In the genomic region with DNA sequence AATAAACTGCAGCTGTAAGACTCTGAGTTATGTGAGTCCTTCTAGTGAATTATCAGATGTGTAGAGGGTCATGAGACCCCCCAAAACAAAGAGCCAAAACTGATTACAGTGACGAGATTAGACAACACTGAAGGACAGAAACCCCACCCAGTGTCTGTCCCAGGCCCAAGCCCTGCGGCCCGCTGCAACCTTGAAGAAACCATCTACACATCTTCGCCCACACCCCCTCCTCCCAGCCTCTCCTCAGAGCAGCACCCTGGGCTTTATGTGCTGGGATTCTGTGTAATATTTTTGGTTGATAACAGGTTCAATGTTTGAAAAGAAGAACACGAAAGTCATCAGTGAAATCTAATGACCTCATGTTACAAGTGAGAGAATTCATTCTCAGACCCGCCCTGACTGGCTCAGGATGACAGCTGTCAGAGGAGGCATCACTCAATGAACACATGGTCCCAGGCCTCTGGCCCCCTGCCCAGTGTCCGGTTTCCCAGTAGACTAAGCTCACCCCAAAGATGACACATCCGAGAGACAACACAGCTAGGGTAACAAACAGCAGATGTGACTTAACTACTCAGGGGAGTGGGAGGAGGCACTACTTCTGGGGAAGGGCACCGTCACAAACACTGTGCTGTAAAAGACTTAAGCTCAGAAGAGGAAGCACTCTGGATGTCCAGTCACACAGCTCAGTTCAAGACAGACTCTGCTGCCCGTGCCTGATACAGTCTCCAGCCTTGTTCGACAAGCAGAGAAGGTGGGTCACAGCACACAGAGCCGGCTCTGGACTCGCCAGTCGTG, we compare ENCODE assay signal across 12 cellular contexts. TPM values are rescaled to one million over a fixed set of nuclear protein-coding genes. Genes with fewer than 3 reads are reported as not detected.
A peak's percentile ranks its signal among the peaks of the same experiment; 100 is the strongest.
DNase-seq lines count a peak whose midpoint lies in the region; TF ChIP-seq lines count a peak whose summit lies in the region.
"Had no signal": no experiment of that assay in that cellular context is flagged by ENCODE, and none has a peak within 500 bp of the region (broad histone marks: within the 10 kb centered on the region; RNA-seq: fewer than 3 reads in every experiment).

No MANE protein-coding gene starts in this region.

- no peak overlapping the region for H3K4me3 ChIP-seq in SK-N-SH (ENCODE audit: low read depth in 2 of 2, low read length in 1 of 2)
- H3K4me3 ChIP-seq in skeletal muscle cell (ENCODE audit: low read depth, low read length), result no peak overlapping the region
- H3K4me3 ChIP-seq: sigmoid colon had no signal

- peaks cover 19% of the 10 kb centered on the region for H3F3A ChIP-seq in SK-N-SH (replicated peaks; ENCODE audit: insufficient read depth)

- H3K9me3 ChIP-seq in SK-N-SH, result no peaks in the 10 kb centered on the region
- H3K9me3 ChIP-seq: sigmoid colon had no signal

- peak overlapping the region; percentile 34 for H3K4me2 ChIP-seq in SK-N-SH

- TF ChIP-seq CTCF in SK-N-SH (IDR thresholded peaks at IDR 0.05), result no peak
- no peak for TF ChIP-seq CTCF in GM13976 (IDR thresholded peaks at IDR 0.05; ENCODE audit: borderline replicate concordance, control extremely low read depth, extremely low read depth, insufficient read depth, missing control alignments)

- no peak for TF ChIP-seq RAD21 in SK-N-SH (IDR thresholded peaks at IDR 0.05; ENCODE audit: low read length)

- 72% methylated on average over 14 of the region's 14 CpGs for whole genome bisulfite sequencing in SK-N-SH (ENCODE audit: low lambda C conversion rate)

- CTCF ChIA-PET in SK-N-SH (lab: Yijun Ruan, JAX), result no interaction called here

- no peak for TF ChIP-seq EP300 in SK-N-SH (IDR thresholded peaks at IDR 0.05; ENCODE audit: borderline replicate concordance in 1 of 2, low read depth in 1 of 2, low read length in 1 of 2)

- DNase-seq in ELR (ENCODE audit: low read depth) (peak; percentile 84), SK-N-SH (no peak), globus pallidus (ENCODE audit: low spot score) (peak; percentile 30), skeletal muscle cell (ENCODE audit: low read depth) (peak; percentile 74), HK-2 (ENCODE audit: unreplicated experiment) (no peak), GM13976 (ENCODE audit: low spot score) (no peak)
- DNase-seq in stimulated activated CD4-positive, alpha-beta T cell treated with anti-CD3 and anti-CD28 coated beads, Interleukin-15, amount 100 ng/mL, for 24 hours, result no peak
- DNase-seq in stimulated activated CD4-positive, alpha-beta T cell treated with anti-CD3 and anti-CD28 coated beads, Interleukin-2, amount 100 ng/mL, for 24 hours, result no peak
- DNase-seq: cortex of kidney; NCI-H526 treated with DMSO at 0.1 percent for 48 hours; sigmoid colon; stimulated activated naive B cell treated with anti-CD40 and anti-IgM and Interleukin-4, amounts not matched to agents 10 μg/mL and 1 μg/mL and 100 μg/mL, for 72 hours had no signal

- no peak overlapping the region for H3K9ac ChIP-seq in SK-N-SH

- peaks cover 0 to 8% of the 10 kb centered on the region in 2 experiments; a peak in 1 of 4 replicates for H3K4me1 ChIP-seq in SK-N-SH (ENCODE audit: control insufficient read depth in 1 of 2, insufficient read depth in 2 of 2, low read depth in 1 of 2, low read length in 1 of 2)
- H3K4me1 ChIP-seq: sigmoid colon had no signal

- in situ Hi-C loops in GM13976 (cut with MboI; ENCODE audit: low sequenced_read_pairs, unreplicated experiment), result no loop called here

- H3K36me3 ChIP-seq in SK-N-SH (replicated peaks in 1 of 2; ENCODE audit: control insufficient read depth in 1 of 2, insufficient read depth in 2 of 2, low read length in 1 of 2), result peaks cover 16 to 19% of the 10 kb centered on the region in 2 experiments

- peaks cover 12% of the 10 kb centered on the region for H4K20me1 ChIP-seq in SK-N-SH (ENCODE audit: insufficient read depth)

- H2AFZ ChIP-seq in SK-N-SH (ENCODE audit: low read depth), result no peak overlapping the region

- H3K27ac ChIP-seq in SK-N-SH (ENCODE audit: low read depth in 2 of 2, low read length in 1 of 2), result peak overlapping the region in 1 of 2 experiments; percentile 84; a peak in 2 of 4 replicates
- H3K27ac ChIP-seq: sigmoid colon had no signal

- POLR2A ChIA-PET in SK-N-SH (lab: Yijun Ruan, JAX), result no interaction called here

- no peaks in the 10 kb centered on the region for H3K9me2 ChIP-seq in SK-N-SH

- no peaks in the 10 kb centered on the region for H3K27me3 ChIP-seq in SK-N-SH (ENCODE audit: insufficient read depth)
- H3K27me3 ChIP-seq: sigmoid colon had no signal

- H3K79me2 ChIP-seq in SK-N-SH (ENCODE audit: insufficient read depth), result peaks cover 4% of the 10 kb centered on the region; the same call in 1 of the 2 replicates

TF ChIP-seq in SK-N-SH, 30 proteins besides CTCF, POLR2A, EP300 and RAD21 (continues in another document):
- TF ChIP-seq EZH2phosphoT487 (IDR thresholded peaks at IDR 0.05; ENCODE audit: borderline replicate concordance, low read depth), result no peak
- no peak for TF ChIP-seq SMC3 (IDR thresholded peaks at IDR 0.05; ENCODE audit: low read depth, low read length)
- no peak for TF ChIP-seq MAX (IDR thresholded peaks at IDR 0.05; ENCODE audit: low read depth)
- TF ChIP-seq RCOR1 (IDR thresholded peaks at IDR 0.05; ENCODE audit: low read length), result no peak
- 0 out of 2 replicates have a peak, but pooled peaks have one; percentile 28 for TF ChIP-seq NFIC (IDR thresholded peaks at IDR 0.05; ENCODE audit: borderline replicate concordance)
- TF ChIP-seq, protein P1, sequence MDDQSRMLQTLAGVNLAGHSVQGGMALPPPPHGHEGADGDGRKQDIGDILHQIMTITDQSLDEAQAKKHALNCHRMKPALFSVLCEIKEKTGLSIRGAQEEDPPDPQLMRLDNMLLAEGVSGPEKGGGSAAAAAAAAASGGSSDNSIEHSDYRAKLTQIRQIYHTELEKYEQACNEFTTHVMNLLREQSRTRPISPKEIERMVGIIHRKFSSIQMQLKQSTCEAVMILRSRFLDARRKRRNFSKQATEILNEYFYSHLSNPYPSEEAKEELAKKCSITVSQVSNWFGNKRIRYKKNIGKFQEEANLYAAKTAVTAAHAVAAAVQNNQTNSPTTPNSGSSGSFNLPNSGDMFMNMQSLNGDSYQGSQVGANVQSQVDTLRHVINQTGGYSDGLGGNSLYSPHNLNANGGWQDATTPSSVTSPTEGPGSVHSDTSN (IDR thresholded peaks at IDR 0.05), result peak; percentile 58
- TF ChIP-seq RFX5 (IDR thresholded peaks at IDR 0.05; ENCODE audit: low read length), result no peak
- no peak for TF ChIP-seq GABPA (IDR thresholded peaks at IDR 0.05; ENCODE audit: low read depth)
- TF ChIP-seq TAF1 (IDR thresholded peaks at IDR 0.05; ENCODE audit: borderline replicate concordance, low read depth, low read length), result no peak
- TF ChIP-seq TEAD4 (IDR thresholded peaks at IDR 0.05; ENCODE audit: borderline replicate concordance, insufficient read depth), result no peak
- TF ChIP-seq, protein P2, sequence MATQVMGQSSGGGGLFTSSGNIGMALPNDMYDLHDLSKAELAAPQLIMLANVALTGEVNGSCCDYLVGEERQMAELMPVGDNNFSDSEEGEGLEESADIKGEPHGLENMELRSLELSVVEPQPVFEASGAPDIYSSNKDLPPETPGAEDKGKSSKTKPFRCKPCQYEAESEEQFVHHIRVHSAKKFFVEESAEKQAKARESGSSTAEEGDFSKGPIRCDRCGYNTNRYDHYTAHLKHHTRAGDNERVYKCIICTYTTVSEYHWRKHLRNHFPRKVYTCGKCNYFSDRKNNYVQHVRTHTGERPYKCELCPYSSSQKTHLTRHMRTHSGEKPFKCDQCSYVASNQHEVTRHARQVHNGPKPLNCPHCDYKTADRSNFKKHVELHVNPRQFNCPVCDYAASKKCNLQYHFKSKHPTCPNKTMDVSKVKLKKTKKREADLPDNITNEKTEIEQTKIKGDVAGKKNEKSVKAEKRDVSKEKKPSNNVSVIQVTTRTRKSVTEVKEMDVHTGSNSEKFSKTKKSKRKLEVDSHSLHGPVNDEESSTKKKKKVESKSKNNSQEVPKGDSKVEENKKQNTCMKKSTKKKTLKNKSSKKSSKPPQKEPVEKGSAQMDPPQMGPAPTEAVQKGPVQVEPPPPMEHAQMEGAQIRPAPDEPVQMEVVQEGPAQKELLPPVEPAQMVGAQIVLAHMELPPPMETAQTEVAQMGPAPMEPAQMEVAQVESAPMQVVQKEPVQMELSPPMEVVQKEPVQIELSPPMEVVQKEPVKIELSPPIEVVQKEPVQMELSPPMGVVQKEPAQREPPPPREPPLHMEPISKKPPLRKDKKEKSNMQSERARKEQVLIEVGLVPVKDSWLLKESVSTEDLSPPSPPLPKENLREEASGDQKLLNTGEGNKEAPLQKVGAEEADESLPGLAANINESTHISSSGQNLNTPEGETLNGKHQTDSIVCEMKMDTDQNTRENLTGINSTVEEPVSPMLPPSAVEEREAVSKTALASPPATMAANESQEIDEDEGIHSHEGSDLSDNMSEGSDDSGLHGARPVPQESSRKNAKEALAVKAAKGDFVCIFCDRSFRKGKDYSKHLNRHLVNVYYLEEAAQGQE (IDR thresholded peaks at IDR 0.05; ENCODE audit: low read depth, low read length), result no peak
- no peak for TF ChIP-seq USF2 (IDR thresholded peaks at IDR 0.05; ENCODE audit: borderline replicate concordance, low read depth, low read length)
- TF ChIP-seq TCF12 (IDR thresholded peaks at IDR 0.05), result peak; percentile 44
- no peak for TF ChIP-seq IRF3 (IDR thresholded peaks at IDR 0.05; ENCODE audit: low read depth, low read length)

RNA-seq across cellular contexts. Expression of gene NIPA2, which starts 48.9 kb away (rescaled TPM):
- polyA plus RNA-seq in SK-N-SH (2012; rRNA removed), result 32.0 and 39.6 TPM in 2 replicates
- 46.5 and 50.5 TPM in 2 replicates for polyA plus RNA-seq in SK-N-SH (2012; cell fraction: cytosol; rRNA removed)
- polyA plus RNA-seq in SK-N-SH (2012; cell fraction: nucleus; rRNA removed), result 14.7 and 16.1 TPM in 2 replicates

Comparison
In these comparisons a context has a peak if more than half of its experiments do, and no peak if none do; other contexts are left out.
1. DNase-seq: peak in ELR (single experiment), globus pallidus (single experiment) and skeletal muscle cell (single experiment); none in SK-N-SH (single experiment), stimulated activated CD4-positive, alpha-beta T cell treated with anti-CD3 and anti-CD28 coated beads, Interleukin-15, amount 100 ng/mL, for 24 hours (single experiment), stimulated activated CD4-positive, alpha-beta T cell treated with anti-CD3 and anti-CD28 coated beads, Interleukin-2, amount 100 ng/mL, for 24 hours (0 of 2), HK-2 (single experiment) and GM13976 (single experiment).